In the genomic region with DNA sequence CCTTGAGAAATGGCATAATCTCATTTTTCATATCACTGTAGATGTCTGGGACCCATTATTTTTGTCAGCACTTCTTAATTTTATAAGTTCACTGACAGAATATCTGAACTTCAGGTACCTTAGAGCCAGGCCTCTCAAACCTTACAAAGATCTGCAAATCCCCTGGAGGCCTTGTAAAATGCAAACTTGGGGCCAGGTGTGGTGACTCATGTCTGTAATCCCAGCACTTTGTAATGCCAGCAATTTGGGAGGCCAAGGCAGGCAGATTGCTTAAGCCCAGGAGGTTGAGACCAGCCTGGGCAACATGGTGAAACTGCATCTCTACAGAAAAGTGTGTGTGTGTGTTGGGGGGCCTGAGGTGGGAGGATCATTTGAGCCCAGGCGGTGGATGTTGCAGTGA, we compare ENCODE assay signal across 21 cellular contexts. TPM values are rescaled to one million over a fixed set of nuclear protein-coding genes. Genes with fewer than 3 reads are reported as not detected.
DNase-seq lines count a peak whose midpoint lies in the region; ATAC-seq and TF ChIP-seq lines count a peak whose summit lies in the region.
"Had no signal": no experiment of that assay in that cellular context is flagged by ENCODE, and none has a peak within 500 bp of the region (broad histone marks: within the 10 kb centered on the region; RNA-seq: fewer than 3 reads in every experiment).

No MANE protein-coding gene starts in this region.

- in situ Hi-C loops in Panc1 (cut with HindIII; ENCODE audit: low pct_unique_long_range_greater_than_20kb, low sequenced_read_pairs), result no loop called here

- H3K4me3 ChIP-seq in CD4-positive, CD25-positive, alpha-beta regulatory T cell (ENCODE audit: low read depth, low read length), result no peak overlapping the region
- no peak overlapping the region for H3K4me3 ChIP-seq in Panc1 (ENCODE audit: low read depth in 2 of 2, low read length in 2 of 2)
- H3K4me3 ChIP-seq: ovary, Peyer's patch, upper lobe of right lung had no signal

- DNase-seq in CD4-positive, CD25-positive, alpha-beta regulatory T cell, result no peak
- DNase-seq in HCEC 1CT, result peak; percentile 16
- DNase-seq in Panc1 (ENCODE audit: low read depth, low spot score), result no peak
- DNase-seq in fibroblast of gingiva (ENCODE audit: low read depth), result peak; percentile 41
- no peak for DNase-seq in caudate nucleus (lab: John Stamatoyannopoulos, UW)
- no peak for DNase-seq in HuH-7 (ENCODE audit: low spot score)
- no peak for DNase-seq in SHP77 (lab: John Stamatoyannopoulos, UW)
- DNase-seq in activated CD8-positive, alpha-beta memory T cell treated with anti-CD3 and anti-CD28 coated beads, Interleukin-2, amount 50 U/mL, for 48 hours, result no peak
- DNase-seq: activated CD4-positive, alpha-beta T cell treated with anti-CD3 and anti-CD28 coated beads, Interleukin-2, amount 10 ng/mL, durations not matched to agents 24 days and 14 days; activated CD8-positive, alpha-beta memory T cell treated with anti-CD3 and anti-CD28 coated beads, Interleukin-2, amount 50 U/mL, for 4 hours; activated naive CD4-positive, alpha-beta T cell treated with Interleukin-2 at 50 U/mL for 16 hours; brain microvascular endothelial cell; KBM-7; naive thymus-derived CD4-positive, alpha-beta T cell; NCI-H1105; ovary; Peyer's patch; stimulated activated CD4-positive, alpha-beta T cell treated with anti-CD3 and anti-CD28 coated beads, Interleukin-2, amount 100 ng/mL, for 24 hours; upper lobe of right lung had no signal

- intact Hi-C loops in Panc1 (cut with micrococcal nuclease; ENCODE audit: unreplicated experiment), result no loop called here

- H3K36me3 Mint-ChIP-seq in CD4-positive, CD25-positive, alpha-beta regulatory T cell, result peaks cover 7% of the 10 kb centered on the region
- H3K36me3 Mint-ChIP-seq: CD14-positive monocyte had no signal

- H3K27ac Mint-ChIP-seq in CD4-positive, CD25-positive, alpha-beta regulatory T cell, result peak overlapping the region in 2 of 3 donors; percentile 37 to 75
- H3K27ac Mint-ChIP-seq: activated CD4-positive, alpha-beta T cell treated with anti-CD3 and anti-CD28 coated beads, Interleukin-2, amount 10 ng/mL, durations not matched to agents 24 days and 14 days; CD14-positive monocyte; stimulated activated naive CD8-positive, alpha-beta T cell treated with anti-CD3 and anti-CD28 coated beads, Interleukin-15, Interleukin-2, amounts not matched to agents 100 ng/mL and 50 ng/mL, for 24 hours had no signal

- no peaks in the 10 kb centered on the region for H3K4me1 ChIP-seq in CD4-positive, CD25-positive, alpha-beta regulatory T cell (ENCODE audit: control insufficient read depth, insufficient read depth, low read length, poor library complexity, severe bottlenecking)
- no peaks in the 10 kb centered on the region for H3K4me1 ChIP-seq in Panc1 (ENCODE audit: control insufficient read depth, insufficient read depth, low read length)
- H3K4me1 ChIP-seq: Peyer's patch, upper lobe of right lung had no signal

- no peaks in the 10 kb centered on the region for H3K36me3 ChIP-seq in CD4-positive, CD25-positive, alpha-beta regulatory T cell (ENCODE audit: control insufficient read depth, insufficient read depth, low read length)
- no peaks in the 10 kb centered on the region for H3K36me3 ChIP-seq in Panc1 (ENCODE audit: control insufficient read depth, insufficient read depth, low read length)
- H3K36me3 ChIP-seq: brain microvascular endothelial cell, ovary, Peyer's patch, upper lobe of right lung had no signal

- peaks cover 6% of the 10 kb centered on the region for H3K27me3 Mint-ChIP-seq in CD4-positive, CD25-positive, alpha-beta regulatory T cell
- H3K27me3 Mint-ChIP-seq: activated CD4-positive, alpha-beta T cell treated with anti-CD3 and anti-CD28 coated beads, Interleukin-2, amount 10 ng/mL, durations not matched to agents 24 days and 14 days; naive thymus-derived CD4-positive, alpha-beta T cell; stimulated activated naive CD8-positive, alpha-beta T cell treated with anti-CD3 and anti-CD28 coated beads, Interleukin-15, Interleukin-2, amounts not matched to agents 100 ng/mL and 50 ng/mL, for 24 hours had no signal

- POLR2A ChIA-PET in Panc1 (lab: Charles Lee), result no interaction called here

- peaks cover 5 to 79% (median 30%) of the 10 kb centered on the region in 4 donors for H3K4me1 Mint-ChIP-seq in CD4-positive, CD25-positive, alpha-beta regulatory T cell
- H3K4me1 Mint-ChIP-seq: CD14-positive monocyte had no signal

- H3K27ac ChIP-seq in CD4-positive, CD25-positive, alpha-beta regulatory T cell (ENCODE audit: insufficient read depth, low read length, poor library complexity, severe bottlenecking), result no peak overlapping the region
- H3K27ac ChIP-seq in Panc1 (ENCODE audit: low read length) (no peak overlapping the region), caudate nucleus (ENCODE audit: low read depth, low read length) (no peak overlapping the region)
- H3K27ac ChIP-seq: brain microvascular endothelial cell, ovary, Peyer's patch, upper lobe of right lung had no signal

- TF ChIP-seq CTCF in Panc1 (IDR thresholded peaks at IDR 0.05), result no peak

- BruUV-seq in Panc1 (replicated peaks; lab: Mats Ljungman, UMichigan), result no TSS peak

- peaks cover 0 to 2% (median 0%) of the 10 kb centered on the region in 7 donors for H3K9me3 Mint-ChIP-seq in CD4-positive, CD25-positive, alpha-beta regulatory T cell
- H3K9me3 Mint-ChIP-seq: activated CD4-positive, alpha-beta T cell treated with anti-CD3 and anti-CD28 coated beads, Interleukin-2, amount 10 ng/mL, durations not matched to agents 24 days and 14 days; naive thymus-derived CD4-positive, alpha-beta T cell; stimulated activated naive CD8-positive, alpha-beta T cell treated with anti-CD3 and anti-CD28 coated beads, Interleukin-15, Interleukin-2, amounts not matched to agents 100 ng/mL and 50 ng/mL, for 24 hours had no signal

- CTCF ChIA-PET in Panc1 (lab: Charles Lee), result no interaction called here

- ATAC-seq in CD4-positive, CD25-positive, alpha-beta regulatory T cell (ENCODE audit: low read depth in 2 of 2), result no peak
- ATAC-seq in Panc1, result peak; percentile 59; the same call in 1 of the 2 replicates
- ATAC-seq: naive thymus-derived CD4-positive, alpha-beta T cell; upper lobe of right lung had no signal

- no peaks in the 10 kb centered on the region for H3K9me3 ChIP-seq in CD4-positive, CD25-positive, alpha-beta regulatory T cell (ENCODE audit: control insufficient read depth in 2 of 2, low read length in 2 of 2)
- no peaks in the 10 kb centered on the region for H3K9me3 ChIP-seq in Panc1 (ENCODE audit: control insufficient read depth, insufficient read depth, low read depth, low read length)
- H3K9me3 ChIP-seq: ovary, Peyer's patch, upper lobe of right lung had no signal

- H3K4me3 Mint-ChIP-seq in CD4-positive, CD25-positive, alpha-beta regulatory T cell, result no peak overlapping the region
- H3K4me3 Mint-ChIP-seq: activated CD4-positive, alpha-beta T cell treated with anti-CD3 and anti-CD28 coated beads, Interleukin-2, amount 10 ng/mL, durations not matched to agents 24 days and 14 days; CD14-positive monocyte; stimulated activated naive CD8-positive, alpha-beta T cell treated with anti-CD3 and anti-CD28 coated beads, Interleukin-15, Interleukin-2, amounts not matched to agents 100 ng/mL and 50 ng/mL, for 24 hours had no signal

- H3K27me3 ChIP-seq in CD4-positive, CD25-positive, alpha-beta regulatory T cell (ENCODE audit: control insufficient read depth, insufficient read depth, low read length), result no peaks in the 10 kb centered on the region
- H3K27me3 ChIP-seq in Panc1 (ENCODE audit: control insufficient read depth, insufficient read depth, low read length), result no peaks in the 10 kb centered on the region
- H3K27me3 ChIP-seq: brain microvascular endothelial cell, ovary, Peyer's patch, upper lobe of right lung had no signal

RNA-seq across cellular contexts. Expression of a gene that starts 30.8 kb away (rescaled TPM):
- total RNA-seq in CD4-positive, CD25-positive, alpha-beta regulatory T cell, result 10.3 TPM
- polyA plus RNA-seq in CD4-positive, CD25-positive, alpha-beta regulatory T cell, result 1 to 10 TPM; 3.9 to 9.8 (median 6.7) TPM
- 4.7 TPM for total RNA-seq in Panc1 (2021; ENCODE audit: unreplicated experiment)
- 2.9 TPM for polyA plus RNA-seq in Panc1 (2012; ENCODE audit: insufficient read length)

Comparison
In these comparisons a context has a peak if more than half of its experiments do, and no peak if none do; other contexts are left out.
1. DNase-seq: peak in HCEC 1CT (single experiment) and fibroblast of gingiva (single experiment); none in CD4-positive, CD25-positive, alpha-beta regulatory T cell (0 of 3), Panc1 (single experiment), caudate nucleus (0 of 61), HuH-7 (single experiment), SHP77 (0 of 2) and activated CD8-positive, alpha-beta memory T cell treated with anti-CD3 and anti-CD28 coated beads, Interleukin-2, amount 50 U/mL, for 48 hours (single experiment).